Comparison of ENCODE assay signal across 14 cellular contexts in the genomic region with DNA sequence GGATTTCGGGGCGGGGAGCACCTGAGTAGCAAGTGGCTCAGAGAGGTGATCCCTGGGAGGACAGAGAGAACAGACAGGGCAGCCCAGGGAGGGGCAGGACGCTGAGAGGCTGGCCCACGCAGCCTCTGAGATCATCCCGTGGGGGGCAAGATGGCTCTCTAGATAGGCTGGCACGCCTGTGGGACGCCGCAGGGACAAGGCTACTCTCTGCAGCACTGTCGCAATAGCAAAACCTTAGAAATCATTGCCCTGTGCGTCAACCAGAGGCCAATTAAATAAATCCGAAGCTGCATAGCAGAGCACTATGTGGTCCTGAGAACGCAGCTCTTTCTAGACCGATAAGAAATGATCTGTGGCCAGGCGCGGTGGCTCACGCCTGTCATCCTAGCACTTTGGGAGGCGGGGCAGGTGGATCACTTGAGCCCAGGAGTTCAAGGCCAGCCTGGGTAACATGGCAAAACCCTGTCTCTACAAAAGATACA. TPM values are rescaled to one million over a fixed set of nuclear protein-coding genes. Genes with fewer than 3 reads are reported as not detected.
DNase-seq lines count a peak whose midpoint lies in the region; ATAC-seq and TF ChIP-seq lines count a peak whose summit lies in the region.
"Had no signal": no experiment of that assay in that cellular context is flagged by ENCODE, and none has a peak within 500 bp of the region (broad histone marks: within the 10 kb centered on the region; RNA-seq: fewer than 3 reads in every experiment).

No MANE protein-coding gene starts in this region.

- H3K36me3 ChIP-seq in BE2C (no peaks in the 10 kb centered on the region), mucosa of descending colon (ENCODE audit: low read depth) (no peaks in the 10 kb centered on the region), body of pancreas (replicated peaks in 1 of 2; ENCODE audit: insufficient read depth in 1 of 2, low read depth in 2 of 2) (no peaks in the 10 kb centered on the region), tibial artery (no peaks in the 10 kb centered on the region)

- H3K9me3 ChIP-seq in BE2C (no peaks in the 10 kb centered on the region), mucosa of descending colon (no peaks in the 10 kb centered on the region), body of pancreas (no peaks in the 10 kb centered on the region), tibial artery (no peaks in the 10 kb centered on the region)

- H3K4me1 ChIP-seq in BE2C (peaks cover 8% of the 10 kb centered on the region), mucosa of descending colon (ENCODE audit: low read depth) (peaks cover 7% of the 10 kb centered on the region), body of pancreas (peaks cover 6% of the 10 kb centered on the region), tibial artery (peaks cover 0 to 11% (median 5%) of the 10 kb centered on the region in 4 donors)

- BruUV-seq in MCF 10A (replicated peaks; lab: Mats Ljungman, UMichigan), result no TSS peak

- intact Hi-C loops in MCF 10A (cut with micrococcal nuclease), result no loop called here
- intact Hi-C loops in mucosa of descending colon (cut with DNase I, micrococcal nuclease), result no loop called here
- intact Hi-C loops in body of pancreas (cut with DNase I), result no loop called here
- intact Hi-C loops in tibial artery (cut with DNase I; ENCODE audit: low total_unique reads), result no loop called here

- no peaks in the 10 kb centered on the region for H3K27me3 Mint-ChIP-seq in MCF 10A (ENCODE audit: insufficient read depth, unreplicated experiment)

- ATAC-seq in mucosa of descending colon, result peak; percentile 82
- ATAC-seq in body of pancreas, result no peak

- H3K27ac Mint-ChIP-seq in MCF 10A (ENCODE audit: low read depth, unreplicated experiment), result no peak overlapping the region
- H3K27ac Mint-ChIP-seq: activated CD4-positive, alpha-beta T cell treated with anti-CD3 and anti-CD28 coated beads, Interleukin-2, amount 10 ng/mL, durations not matched to agents 7 days and 5 days; progenitor cell of endocrine pancreas; T-helper 2 cell treated with Interferon-gamma antibody and Interleukin-4, amounts not matched to agents 5 μg/mL and 100 μg/mL, for 36 hours had no signal

- WGBS in body of pancreas, 2 donors, result 74 to 83% methylated on average over 12 to 17 of the region's 17 CpGs

- POLR2A ChIA-PET in MCF 10A (lab: Yijun Ruan, JAX), result no interaction called here

- TF ChIP-seq POLR2A in NB4 (IDR thresholded peaks at IDR 0.05; ENCODE audit: extremely low read depth, insufficient read length) (no peak), body of pancreas (IDR thresholded peaks at IDR 0.05) (no peak)

- H3K27ac ChIP-seq in body of pancreas (no peak overlapping the region), tibial artery (no peak overlapping the region)

- H3K9me3 Mint-ChIP-seq in MCF 10A (ENCODE audit: unreplicated experiment), result no peaks in the 10 kb centered on the region
- H3K9me3 Mint-ChIP-seq: activated CD4-positive, alpha-beta T cell treated with anti-CD3 and anti-CD28 coated beads, Interleukin-2, amount 10 ng/mL, durations not matched to agents 7 days and 5 days; T-helper 2 cell treated with Interferon-gamma antibody and Interleukin-4, amounts not matched to agents 5 μg/mL and 100 μg/mL, for 36 hours had no signal

- H3K4me3 Mint-ChIP-seq in MCF 10A (ENCODE audit: unreplicated experiment), result no peak overlapping the region
- H3K4me3 Mint-ChIP-seq: activated CD4-positive, alpha-beta T cell treated with anti-CD3 and anti-CD28 coated beads, Interleukin-2, amount 10 ng/mL, durations not matched to agents 7 days and 5 days; T-helper 2 cell treated with Interferon-gamma antibody and Interleukin-4, amounts not matched to agents 5 μg/mL and 100 μg/mL, for 36 hours had no signal

- TF ChIP-seq CTCF in BE2C (IDR thresholded peaks at IDR 0.05; ENCODE audit: low read depth, low read length), result no peak
- no peak for TF ChIP-seq CTCF in NB4 (IDR thresholded peaks at IDR 0.05; ENCODE audit: low read depth, low read length)
- no peak for TF ChIP-seq CTCF in MCF 10A (IDR thresholded peaks at IDR 0.05; ENCODE audit: unreplicated experiment)
- TF ChIP-seq CTCF in mucosa of descending colon (IDR thresholded peaks at IDR 0.05), result no peak
- TF ChIP-seq CTCF in body of pancreas (IDR thresholded peaks at IDR 0.05), result no peak
- TF ChIP-seq CTCF in tibial artery (IDR thresholded peaks at IDR 0.05), result no peak

- H3K27me3 ChIP-seq in BE2C (no peaks in the 10 kb centered on the region), body of pancreas (no peaks in the 10 kb centered on the region), tibial artery (no peaks in the 10 kb centered on the region)

- H3K4me3 ChIP-seq in BE2C (ENCODE audit: low read depth, low read length) (peak overlapping the region; percentile 59), NB4 (ENCODE audit: low read depth, low read length) (no peak overlapping the region), mucosa of descending colon (no peak overlapping the region), body of pancreas (no peak overlapping the region), tibial artery (no peak overlapping the region)
- H3K4me3 ChIP-seq: GM12878 had no signal

- CTCF ChIA-PET in MCF 10A (lab: Yijun Ruan, JAX), result interaction anchor here (0.6 kb wide), 1 partner anchor 13 kb away, joined by 4 read pairs; no protein-coding TSS in a partner anchor

- H3K36me3 Mint-ChIP-seq in MCF 10A (ENCODE audit: insufficient read depth, unreplicated experiment), result peaks cover 9% of the 10 kb centered on the region

- DNase-seq in BE2C, result peak; percentile 63
- peak; percentile 80 for DNase-seq in NB4 (ENCODE audit: low read depth)
- peak; percentile 39 for DNase-seq in MCF 10A (ENCODE audit: unreplicated experiment)
- DNase-seq in mucosa of descending colon, result no peak
- DNase-seq in SK-N-DZ (ENCODE audit: low spot score), result no peak
- DNase-seq in body of pancreas, result no peak
- no peak for DNase-seq in tibial artery
- DNase-seq in stimulated activated CD4-positive, alpha-beta T cell treated with anti-CD3 and anti-CD28 coated beads, Interleukin-1b, Interleukin-23, amount 100 ng/mL, for 48 hours, result no peak
- DNase-seq: activated CD4-positive, alpha-beta T cell treated with anti-CD3 and anti-CD28 coated beads, Interleukin-2, amount 10 ng/mL, durations not matched to agents 7 days and 5 days; activated T-cell treated with anti-CD3 and anti-CD28 coated beads, Interleukin-2, amount 50 U/mL, for 1 hour; stimulated activated CD4-positive, alpha-beta T cell treated with anti-CD3 and anti-CD28 coated beads, Interleukin-12 subunit alpha, Interleukin-12 subunit beta, amount 100 ng/mL, for 4 hours had no signal

- peaks cover 13% of the 10 kb centered on the region for H3K4me1 Mint-ChIP-seq in MCF 10A (ENCODE audit: insufficient read depth, unreplicated experiment)

RNA-seq across cellular contexts. Expression of gene PEX11G, which starts 5.1 kb away (rescaled TPM):
- 0.97 TPM for polyA plus RNA-seq in BE2C (2012; ENCODE audit: insufficient read depth, insufficient read length, low read depth)
- total RNA-seq in MCF 10A (2022), result 5.5 and 6.4 TPM in 2 replicates
- 1 to 10 TPM; 4.0 to 9.5 (median 8.1) TPM for total RNA-seq in mucosa of descending colon
- 3.7 and 4.4 TPM in 2 replicates for polyA plus RNA-seq in SK-N-DZ (2014; cell fraction: cytosol; rRNA removed)
- 0.30 and 1.8 TPM in 2 replicates for polyA plus RNA-seq in SK-N-DZ (2014; cell fraction: nucleus; rRNA removed)
- 1 to 10 TPM; 3.9 to 7.6 TPM for total RNA-seq in body of pancreas

RNA-seq across cellular contexts. Expression of gene ZNF358, which starts 32.1 kb away (rescaled TPM):
- 91.0 TPM for polyA plus RNA-seq in BE2C (2012; ENCODE audit: insufficient read depth, insufficient read length, low read depth)
- total RNA-seq in MCF 10A (2022) (16.9 and 17.7 TPM in 2 replicates), mucosa of descending colon (10 to 100 TPM; 31.7 to 88.8 (median 42.1) TPM), body of pancreas (10 to 100 TPM; 40.2 to 93.6 TPM)
- 48.8 and 53.6 TPM in 2 replicates for polyA plus RNA-seq in SK-N-DZ (2014; cell fraction: cytosol; rRNA removed)
- polyA plus RNA-seq in SK-N-DZ (2014; cell fraction: nucleus; rRNA removed), result 22.6 and 23.8 TPM in 2 replicates

RNA-seq across cellular contexts. Expression of gene MCOLN1, which starts 38.7 kb away (rescaled TPM):
- 56.7 TPM for polyA plus RNA-seq in BE2C (2012; ENCODE audit: insufficient read depth, insufficient read length, low read depth)
- total RNA-seq in MCF 10A (2022) (10.8 and 13.9 TPM in 2 replicates), mucosa of descending colon (10 to 100 TPM; 29.5 to 40.1 (median 31.7) TPM), body of pancreas (10 to 100 TPM; 10.6 to 11.9 TPM)
- 5.5 and 6.4 TPM in 2 replicates for polyA plus RNA-seq in SK-N-DZ (2014; cell fraction: cytosol; rRNA removed)
- polyA plus RNA-seq in SK-N-DZ (2014; cell fraction: nucleus; rRNA removed), result 24.2 and 29.8 TPM in 2 replicates

RNA-seq across cellular contexts. Expression of gene PNPLA6, which starts 51.8 kb away (rescaled TPM):
- 55.4 TPM for polyA plus RNA-seq in BE2C (2012; ENCODE audit: insufficient read depth, insufficient read length, low read depth)
- total RNA-seq in MCF 10A (2022) (75.8 and 96.1 TPM in 2 replicates), mucosa of descending colon (100 to 1,000 TPM in 2 of 3 donors, 10 to 100 TPM in 1; 85.7 to 136 (median 121) TPM), body of pancreas (10 to 100 TPM; 43.8 to 52.1 TPM)
- 23.4 and 29.0 TPM in 2 replicates for polyA plus RNA-seq in SK-N-DZ (2014; cell fraction: cytosol; rRNA removed)
- 49.0 and 70.3 TPM in 2 replicates for polyA plus RNA-seq in SK-N-DZ (2014; cell fraction: nucleus; rRNA removed)

Comparison
In these comparisons a context has a peak if more than half of its experiments do, and no peak if none do; other contexts are left out.
1. DNase-seq: peak in BE2C (single experiment), NB4 (single experiment) and MCF 10A (single experiment); none in mucosa of descending colon (0 of 3), SK-N-DZ (single experiment), body of pancreas (0 of 4), tibial artery (0 of 2) and stimulated activated CD4-positive, alpha-beta T cell treated with anti-CD3 and anti-CD28 coated beads, Interleukin-1b, Interleukin-23, amount 100 ng/mL, for 48 hours (single experiment).